ENCODE assay signal across 6 cellular contexts in the genomic region with DNA sequence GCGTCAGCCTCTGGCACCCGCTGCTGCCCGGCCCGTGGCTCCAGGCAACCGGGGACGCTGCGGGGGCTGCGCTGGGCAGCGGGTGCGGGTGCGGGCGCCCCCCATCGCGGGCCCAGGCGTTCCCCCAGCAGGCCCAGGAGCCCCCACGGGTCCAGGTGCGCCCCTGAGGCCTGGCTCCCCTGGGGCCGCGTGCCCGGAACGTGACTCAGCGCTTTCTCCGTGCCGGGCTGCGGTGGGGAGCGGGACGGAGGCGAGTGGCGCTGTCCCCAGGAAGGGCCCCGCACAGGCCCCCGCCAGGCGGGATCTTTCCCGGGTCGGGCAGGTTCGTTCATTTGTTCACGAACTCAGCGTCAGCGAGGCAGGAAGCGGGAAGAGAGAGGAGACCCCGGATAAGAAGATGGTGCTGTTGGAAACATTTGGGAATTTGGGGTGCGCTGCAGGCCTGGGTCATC. TPM values are rescaled to one million over a fixed set of nuclear protein-coding genes. Genes with fewer than 3 reads are reported as not detected.
DNase-seq lines count a peak whose midpoint lies in the region; ATAC-seq and TF ChIP-seq lines count a peak whose summit lies in the region.

No MANE protein-coding gene starts in this region.

- peaks cover 18 to 40% (median 31%) of the 10 kb centered on the region in 4 donors for H3K4me1 Mint-ChIP-seq in naive thymus-derived CD8-positive, alpha-beta T cell

- peak overlapping the region in 8 of 10 donors; percentile 46 to 90 (median 80) for H3K27ac Mint-ChIP-seq in naive thymus-derived CD8-positive, alpha-beta T cell

- H3K36me3 Mint-ChIP-seq in naive thymus-derived CD8-positive, alpha-beta T cell: no peaks in the 10 kb centered on the region

- no peaks in the 10 kb centered on the region for H3K9me3 Mint-ChIP-seq in naive thymus-derived CD8-positive, alpha-beta T cell

- in situ Hi-C loops in GM13977 (cut with MboI; ENCODE audit: low pct_unique_long_range_greater_than_20kb, low sequenced_read_pairs, unreplicated experiment): no loop called here

- ATAC-seq in naive thymus-derived CD8-positive, alpha-beta T cell: peak; percentile 13 to 37
- ATAC-seq in HG03521 (IDR thresholded peaks at IDR 0.05; ENCODE audit: unreplicated experiment): no peak

- H3K27me3 Mint-ChIP-seq in naive thymus-derived CD8-positive, alpha-beta T cell: no peaks in the 10 kb centered on the region

- peak; percentile 11 for TF ChIP-seq CTCF in GM13977 (IDR thresholded peaks at IDR 0.05; ENCODE audit: extremely low read depth, insufficient read depth, missing control alignments)

- H3K4me3 Mint-ChIP-seq in naive thymus-derived CD8-positive, alpha-beta T cell: peak overlapping the region; percentile 28 to 78 (median 63)

- DNase-seq in GM13977 (ENCODE audit: low spot score) (peak; percentile 68), amniotic epithelial cell (ENCODE audit: low read depth) (peak; percentile 31), inferior parietal cortex (ENCODE audit: extremely low spot score) (no peak), Ammon's horn (ENCODE audit: low spot score) (no peak)
- DNase-seq in naive thymus-derived CD8-positive, alpha-beta T cell: no peak

- POLR2A ChIA-PET in naive thymus-derived CD8-positive, alpha-beta T cell (lab: Charles Lee): interaction anchor here (0.5 to 14.8 kb wide), 13 partner anchors 11 to 176 kb away, joined by 3 to 152 read pairs (median 7); a partner anchor contains a TSS

RNA-seq across cellular contexts. Expression of a gene that starts 18.4 kb away (rescaled TPM):
- total RNA-seq in naive thymus-derived CD8-positive, alpha-beta T cell: 100 to 1,000 TPM; 199 to 210 TPM
- polyA plus RNA-seq in naive thymus-derived CD8-positive, alpha-beta T cell: 10 to 100 TPM; 46.0 to 62.6 (median 49.0) TPM

RNA-seq across cellular contexts. Expression of a gene that starts 19.1 kb away (rescaled TPM):
- total RNA-seq in naive thymus-derived CD8-positive, alpha-beta T cell: 1 to 10 TPM; 3.4 to 3.7 TPM
- 1 to 10 TPM in 2 of 3 donors, under 1 TPM in 1; 0.28 to 2.8 (median 1.8) TPM for polyA plus RNA-seq in naive thymus-derived CD8-positive, alpha-beta T cell

RNA-seq across cellular contexts. Expression of a gene that starts 43.0 kb away (rescaled TPM):
- total RNA-seq in naive thymus-derived CD8-positive, alpha-beta T cell: under 1 TPM in 1 of 2 experiments, not detected in 1; 0.21 TPM
- 1 to 10 TPM in 2 of 3 donors, not detected in 1; 1.9 to 4.6 TPM for polyA plus RNA-seq in naive thymus-derived CD8-positive, alpha-beta T cell

RNA-seq across cellular contexts. Expression of a gene that starts 47.4 kb away (rescaled TPM):
- total RNA-seq in naive thymus-derived CD8-positive, alpha-beta T cell: not detected
- under 1 TPM in 1 of 3 donors, not detected in 2; 0.70 TPM for polyA plus RNA-seq in naive thymus-derived CD8-positive, alpha-beta T cell

RNA-seq across cellular contexts. Expression of a gene that starts 49.6 kb away (rescaled TPM):
- total RNA-seq in naive thymus-derived CD8-positive, alpha-beta T cell: 10 to 100 TPM; 79.7 to 80.5 TPM
- polyA plus RNA-seq in naive thymus-derived CD8-positive, alpha-beta T cell: 10 to 100 TPM; 53.3 to 79.1 (median 64.5) TPM

Comparison
In these comparisons a context has a peak if more than half of its experiments do, and no peak if none do; other contexts are left out.
1. DNase-seq: peak in GM13977 (single experiment) and amniotic epithelial cell (single experiment); none in naive thymus-derived CD8-positive, alpha-beta T cell (0 of 10), inferior parietal cortex (single experiment) and Ammon's horn (single experiment).